8 cellular contexts compared by ENCODE assay signal in the genomic region with DNA sequence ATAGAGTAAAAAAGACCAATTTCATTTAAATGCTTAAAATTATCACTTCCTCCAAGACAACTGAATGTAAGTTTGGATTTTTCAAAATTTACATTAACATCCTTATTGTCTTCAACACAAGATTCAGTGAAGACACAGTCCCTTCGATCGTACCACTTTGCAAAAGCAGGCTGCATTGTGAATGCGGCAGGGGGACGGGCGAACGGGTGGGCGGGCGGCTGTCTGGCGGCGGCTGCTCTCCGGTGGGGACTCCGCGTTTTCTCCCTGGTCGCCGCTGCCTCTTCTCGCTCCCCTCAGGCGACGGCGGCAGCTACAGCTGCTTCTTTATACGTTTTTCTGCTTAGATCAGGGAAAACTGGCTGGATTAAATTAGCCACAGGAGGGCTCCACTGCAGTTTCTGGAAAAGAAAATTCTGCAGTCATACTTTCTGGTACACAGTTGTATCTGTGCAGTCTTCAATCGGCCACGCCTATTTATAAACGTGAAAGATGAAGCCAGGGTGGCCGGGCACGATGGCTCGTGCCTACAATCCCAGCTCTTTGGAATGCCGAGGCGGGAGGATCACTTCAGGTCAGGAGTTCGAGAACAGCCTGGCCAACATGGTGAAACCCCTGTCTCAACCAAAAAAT. TPM values are rescaled to one million over a fixed set of nuclear protein-coding genes. Genes with fewer than 3 reads are reported as not detected.
DNase-seq lines count a peak whose midpoint lies in the region; ATAC-seq and TF ChIP-seq lines count a peak whose summit lies in the region.

No MANE protein-coding gene starts in this region.

- peaks cover 4% of the 10 kb centered on the region for H3K36me3 Mint-ChIP-seq in natural killer cell treated with Interleukin-12 subunit alpha and Interleukin-12 subunit beta and Interleukin-15 and Interleukin-18, amount 100 ng/mL, for 72 hours

- no peaks in the 10 kb centered on the region for H3K9me3 ChIP-seq in aorta (ENCODE audit: control insufficient read depth, low read length)

- no peaks in the 10 kb centered on the region for H3K4me1 ChIP-seq in aorta (ENCODE audit: control insufficient read depth in 1 of 2, insufficient read depth in 2 of 2, low read length in 2 of 2)

- H3K9me3 Mint-ChIP-seq in natural killer cell treated with Interleukin-12 subunit alpha and Interleukin-12 subunit beta and Interleukin-15 and Interleukin-18, amount 100 ng/mL, for 72 hours: no peaks in the 10 kb centered on the region

- ATAC-seq in natural killer cell treated with Interleukin-12 subunit alpha and Interleukin-12 subunit beta and Interleukin-15 and Interleukin-18, amount 100 ng/mL, for 72 hours: peak in 1 of 2 donors; percentile 25
- no peak for ATAC-seq in aorta (ENCODE audit: low FRiP score)

- intact Hi-C loops in aorta (cut with DNase I): no loop called here

- no peaks in the 10 kb centered on the region for H3K27me3 ChIP-seq in aorta (ENCODE audit: control insufficient read depth in 1 of 2, insufficient read depth in 2 of 2, low read length in 1 of 2)

- DNase-seq in A172 (ENCODE audit: low spot score): peak; percentile 74
- peak; percentile 3 for DNase-seq in GM12865 (ENCODE audit: low read depth)
- DNase-seq in NCI-H345 treated with DMSO at 0.1 percent for 48 hours (lab: John Stamatoyannopoulos, UW; ENCODE audit: unreplicated experiment): peak; percentile 27
- peak; percentile 19 for DNase-seq in activated T-cell treated with anti-CD3 and anti-CD28 coated beads, Interleukin-2, amount 50 U/mL, for 1 hour
- peak; percentile 77 for DNase-seq in fibroblast of peridontal ligament (ENCODE audit: extremely low read depth)
- no peak for DNase-seq in natural killer cell treated with Interleukin-12 subunit alpha and Interleukin-12 subunit beta and Interleukin-15 and Interleukin-18, amount 100 ng/mL, for 72 hours (ENCODE audit: low spot score)
- peak; percentile 46 to 79 for DNase-seq in aorta
- no peak for DNase-seq in OCI-M2 (lab: John Stamatoyannopoulos, UW; ENCODE audit: unreplicated experiment)

- no peak overlapping the region for H3K27ac Mint-ChIP-seq in natural killer cell treated with Interleukin-12 subunit alpha and Interleukin-12 subunit beta and Interleukin-15 and Interleukin-18, amount 100 ng/mL, for 72 hours

- peaks cover 51 to 66% of the 10 kb centered on the region in 2 donors for H3K27me3 Mint-ChIP-seq in natural killer cell treated with Interleukin-12 subunit alpha and Interleukin-12 subunit beta and Interleukin-15 and Interleukin-18, amount 100 ng/mL, for 72 hours

- H3K4me3 ChIP-seq in GM12865 (ENCODE audit: low read depth, low read length): no peak overlapping the region
- no peak overlapping the region for H3K4me3 ChIP-seq in aorta (ENCODE audit: low read length in 2 of 2)

- H3K36me3 ChIP-seq in aorta (ENCODE audit: control insufficient read depth in 1 of 2, insufficient read depth in 2 of 2, low read length in 1 of 2): no peaks in the 10 kb centered on the region

- no peak overlapping the region for H3K27ac ChIP-seq in aorta (ENCODE audit: low read depth in 1 of 2, low read length in 2 of 2)

- peak overlapping the region; percentile 51 for H3K4me3 Mint-ChIP-seq in natural killer cell treated with Interleukin-12 subunit alpha and Interleukin-12 subunit beta and Interleukin-15 and Interleukin-18, amount 100 ng/mL, for 72 hours

- TF ChIP-seq CTCF in GM12865 (IDR thresholded peaks at IDR 0.05; ENCODE audit: insufficient read depth, low read depth, low read length, missing control alignments): no peak

- peaks cover 6 to 9% of the 10 kb centered on the region in 2 donors for H3K4me1 Mint-ChIP-seq in natural killer cell treated with Interleukin-12 subunit alpha and Interleukin-12 subunit beta and Interleukin-15 and Interleukin-18, amount 100 ng/mL, for 72 hours (ENCODE audit: low read depth in 2 of 2)

- 4 to 8% methylated on average over 29 of the region's 29 CpGs for WGBS in aorta, 2 donors

RNA-seq across cellular contexts. Expression of a gene that starts 33.9 kb away (rescaled TPM):
- total RNA-seq in A172 (2014; rRNA removed; shearing (Covaris generic)): 55.1 and 81.8 TPM in 2 replicates
- 10 to 100 TPM; 22.3 to 25.9 TPM for total RNA-seq in natural killer cell treated with Interleukin-12 subunit alpha and Interleukin-12 subunit beta and Interleukin-15 and Interleukin-18, amount 100 ng/mL, for 72 hours
- 10 to 100 TPM; 22.5 to 25.5 TPM for total RNA-seq in aorta
- polyA plus RNA-seq in aorta: 10 to 100 TPM; 24.0 to 58.4 TPM

Comparison
In these comparisons a context has a peak if more than half of its experiments do, and no peak if none do; other contexts are left out.
1. DNase-seq: peak in A172 (single experiment), GM12865 (single experiment), NCI-H345 treated with DMSO at 0.1 percent for 48 hours (single experiment), activated T-cell treated with anti-CD3 and anti-CD28 coated beads, Interleukin-2, amount 50 U/mL, for 1 hour (single experiment), fibroblast of peridontal ligament (single experiment) and aorta (2 of 2); none in natural killer cell treated with Interleukin-12 subunit alpha and Interleukin-12 subunit beta and Interleukin-15 and Interleukin-18, amount 100 ng/mL, for 72 hours (single experiment) and OCI-M2 (single experiment).